Comparison of ENCODE assay signal across 8 cellular contexts in the genomic region with DNA sequence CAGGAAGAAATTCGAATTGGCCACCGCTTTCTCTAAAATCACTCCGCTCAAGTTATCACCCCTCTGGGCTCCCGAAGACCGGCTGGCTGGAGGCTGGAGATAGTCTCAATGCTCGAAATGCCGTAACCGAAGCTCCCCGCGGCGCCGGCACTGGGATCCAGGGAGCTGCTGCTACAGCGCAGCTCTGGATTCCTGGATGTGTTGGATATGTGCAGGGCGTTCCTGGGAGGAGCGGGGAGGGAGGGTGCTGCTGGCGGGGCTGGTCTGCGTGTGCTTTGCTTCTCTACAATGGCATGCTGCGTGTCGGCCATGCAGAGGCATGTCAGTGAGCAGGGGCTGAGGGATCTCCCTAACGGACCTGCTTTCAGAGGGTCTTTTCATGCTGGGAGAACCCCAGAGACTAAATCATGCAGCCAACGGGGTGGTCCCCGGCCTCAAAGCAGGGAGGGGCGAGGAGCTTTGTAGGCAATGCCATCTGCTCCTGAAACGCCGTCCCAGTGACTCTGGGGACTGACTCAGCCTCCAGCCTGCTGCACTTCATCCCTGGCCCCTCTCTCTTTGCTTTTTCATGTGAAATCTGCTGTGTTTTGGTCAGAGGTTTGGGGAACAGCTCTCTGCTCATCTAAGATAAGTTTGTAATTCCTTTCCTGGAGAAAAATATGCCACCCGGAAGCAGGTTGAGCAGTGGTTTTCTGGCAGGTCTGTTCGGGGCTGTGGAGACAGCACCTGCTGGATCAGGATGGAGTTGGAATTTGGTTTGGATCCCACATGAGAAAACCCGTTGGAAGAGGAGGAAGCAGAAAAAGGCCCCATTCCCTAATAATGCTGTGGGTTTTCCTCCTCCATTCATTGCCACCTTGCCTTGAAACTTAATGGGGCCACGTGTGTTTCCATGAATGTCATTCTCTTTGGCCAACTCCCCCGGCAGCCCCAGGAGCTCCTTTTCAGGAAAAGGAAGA.
DNase-seq lines count a peak whose midpoint lies in the region; ATAC-seq and TF ChIP-seq lines count a peak whose summit lies in the region.

No MANE protein-coding gene starts in this region.

- no peak for ATAC-seq in central memory CD8-positive, alpha-beta T cell (replicated peaks; ENCODE audit: extremely low read depth, poor library complexity, severe bottlenecking)
- no peak for ATAC-seq in stimulated activated effector memory CD8-positive, alpha-beta T cell treated with anti-CD3 and anti-CD28 coated beads, Interleukin-12 subunit alpha, Interleukin-12 subunit beta, amount 100 ng/mL, for 72 hours
- ATAC-seq in HG02852 (IDR thresholded peaks at IDR 0.05; ENCODE audit: unreplicated experiment) = no peak
- ATAC-seq in HG02588 (IDR thresholded peaks at IDR 0.05; ENCODE audit: unreplicated experiment) = no peak

- H3K36me3 ChIP-seq in OCI-LY7 (ENCODE audit: insufficient read depth, low read length) = peaks cover 75% of the 10 kb centered on the region

- peak overlapping the region; percentile 76 for H3K4me2 ChIP-seq in OCI-LY7 (ENCODE audit: low read length)

- H3K27ac Mint-ChIP-seq in central memory CD8-positive, alpha-beta T cell (ENCODE audit: low read depth) = peak overlapping the region; percentile 96
- peak overlapping the region; percentile 98 for H3K27ac Mint-ChIP-seq in stimulated activated effector memory CD8-positive, alpha-beta T cell treated with anti-CD3 and anti-CD28 coated beads, Interleukin-12 subunit alpha, Interleukin-12 subunit beta, amount 100 ng/mL, for 72 hours

- TSS peak; percentile 55 for BruUV-seq in OCI-LY7 (replicated peaks; lab: Mats Ljungman, UMichigan)

- H2AFZ ChIP-seq in OCI-LY7 (ENCODE audit: low read length) = no peak overlapping the region

- peaks cover 99% of the 10 kb centered on the region for H3K79me2 ChIP-seq in OCI-LY7 (ENCODE audit: insufficient read depth, low read depth, low read length)

- POLR2A ChIA-PET in OCI-LY7 (lab: Charles Lee) = interaction anchor here (0.5 to 6.7 kb wide), 10 partner anchors 8 to 120 kb away, joined by 3 to 99 read pairs (median 9); no protein-coding TSS in a partner anchor

- peak overlapping the region; percentile 93 for H3K4me3 Mint-ChIP-seq in central memory CD8-positive, alpha-beta T cell
- peak overlapping the region; percentile 86 for H3K4me3 Mint-ChIP-seq in stimulated activated effector memory CD8-positive, alpha-beta T cell treated with anti-CD3 and anti-CD28 coated beads, Interleukin-12 subunit alpha, Interleukin-12 subunit beta, amount 100 ng/mL, for 72 hours

- H4K20me1 ChIP-seq in OCI-LY7 (ENCODE audit: insufficient read depth, low read length) = no peaks in the 10 kb centered on the region

- H3K4me1 ChIP-seq in OCI-LY7 (ENCODE audit: insufficient read depth, low read length, poor library complexity, severe bottlenecking) = peaks cover 69% of the 10 kb centered on the region

- peak overlapping the region; percentile 76 for H3K4me3 ChIP-seq in OCI-LY7 (ENCODE audit: low read depth, low read length, poor library complexity, severe bottlenecking)

- CTCF ChIA-PET in OCI-LY7 (lab: Charles Lee; ENCODE audit: unreplicated experiment) = interaction anchor here (0.6 to 1.4 kb wide), 5 partner anchors 8 to 1641 kb away, joined by 3 to 6 read pairs (median 4); no protein-coding TSS in a partner anchor

- intact Hi-C loops in OCI-LY7 (cut with micrococcal nuclease; ENCODE audit: unreplicated experiment) = loop anchor here (2.0 kb wide), 2 partner anchors 43 to 51 kb away; no protein-coding TSS in a partner anchor

- H3K27ac ChIP-seq in OCI-LY7 (ENCODE audit: low read depth, low read length, poor library complexity, severe bottlenecking) = peak overlapping the region; percentile 95
- peak overlapping the region; percentile 95 for H3K27ac ChIP-seq in layer of hippocampus (ENCODE audit: low read depth, low read length)

- peaks cover 28% of the 10 kb centered on the region for H3K36me3 Mint-ChIP-seq in central memory CD8-positive, alpha-beta T cell (ENCODE audit: insufficient read depth)
- peaks cover 98% of the 10 kb centered on the region for H3K36me3 Mint-ChIP-seq in stimulated activated effector memory CD8-positive, alpha-beta T cell treated with anti-CD3 and anti-CD28 coated beads, Interleukin-12 subunit alpha, Interleukin-12 subunit beta, amount 100 ng/mL, for 72 hours

- H3K9me2 ChIP-seq in OCI-LY7 (ENCODE audit: insufficient read depth, low read length) = no peaks in the 10 kb centered on the region

- no peaks in the 10 kb centered on the region for H3K9me3 Mint-ChIP-seq in central memory CD8-positive, alpha-beta T cell
- no peaks in the 10 kb centered on the region for H3K9me3 Mint-ChIP-seq in stimulated activated effector memory CD8-positive, alpha-beta T cell treated with anti-CD3 and anti-CD28 coated beads, Interleukin-12 subunit alpha, Interleukin-12 subunit beta, amount 100 ng/mL, for 72 hours

- peak; percentile 63 for DNase-seq in stimulated activated CD4-positive, alpha-beta T cell treated with anti-CD3 and anti-CD28 coated beads, Interleukin-15, amount 100 ng/mL, for 24 hours
- DNase-seq in stimulated activated CD4-positive, alpha-beta T cell treated with anti-CD3 and anti-CD28 coated beads, Interleukin-2, amount 100 ng/mL, for 48 hours = no peak
- peak; percentile 60 for DNase-seq in OCI-LY7 (ENCODE audit: low spot score)
- DNase-seq in central memory CD8-positive, alpha-beta T cell (ENCODE audit: low spot score in 2 of 2) = no peak
- peak in 1 of 2 donors; percentile 65 for DNase-seq in stimulated activated effector memory CD8-positive, alpha-beta T cell treated with anti-CD3 and anti-CD28 coated beads, Interleukin-12 subunit alpha, Interleukin-12 subunit beta, amount 100 ng/mL, for 72 hours (ENCODE audit: low spot score in 2 of 2)

- H3K27me3 ChIP-seq in layer of hippocampus (ENCODE audit: control insufficient read depth, insufficient read depth, low read length) = no peaks in the 10 kb centered on the region

- H3K27me3 Mint-ChIP-seq in central memory CD8-positive, alpha-beta T cell = no peaks in the 10 kb centered on the region

- peaks cover 67% of the 10 kb centered on the region for H3K4me1 Mint-ChIP-seq in central memory CD8-positive, alpha-beta T cell
- peaks cover 65% of the 10 kb centered on the region for H3K4me1 Mint-ChIP-seq in stimulated activated effector memory CD8-positive, alpha-beta T cell treated with anti-CD3 and anti-CD28 coated beads, Interleukin-12 subunit alpha, Interleukin-12 subunit beta, amount 100 ng/mL, for 72 hours

- no peaks in the 10 kb centered on the region for H3K9me3 ChIP-seq in OCI-LY7 (ENCODE audit: low read length)

- TF ChIP-seq CTCF in OCI-LY7 (conservative IDR thresholded peaks at IDR 0.05; ENCODE audit: low read length) = no peak

Comparison
In these comparisons a context has a peak if more than half of its experiments do, and no peak if none do; other contexts are left out.
1. DNase-seq: peak in stimulated activated CD4-positive, alpha-beta T cell treated with anti-CD3 and anti-CD28 coated beads, Interleukin-15, amount 100 ng/mL, for 24 hours (single experiment) and OCI-LY7 (single experiment); none in stimulated activated CD4-positive, alpha-beta T cell treated with anti-CD3 and anti-CD28 coated beads, Interleukin-2, amount 100 ng/mL, for 48 hours (0 of 2) and central memory CD8-positive, alpha-beta T cell (0 of 2).